In genomic region chr2:118774458-118775133, GRCh38 we compare ENCODE assay signal across 8 cellular contexts.
DNase-seq lines count a peak whose midpoint lies in the region; ATAC-seq and TF ChIP-seq lines count a peak whose summit lies in the region.

No MANE protein-coding gene starts in this region.

- H3K36me3 Mint-ChIP-seq in activated T-cell treated with anti-CD3 and anti-CD28 coated beads, Interleukin-2, amount 50 U/mL, for 24 hours (ENCODE audit: low read depth): no peaks in the 10 kb centered on the region
- H3K36me3 Mint-ChIP-seq in effector memory CD8-positive, alpha-beta T cell (ENCODE audit: insufficient read depth): no peaks in the 10 kb centered on the region

- H3K4me3 ChIP-seq in mesodermal cell (ENCODE audit: extremely low read depth, insufficient read depth, low read length, poor library complexity, severe bottlenecking) (peak overlapping the region; percentile 32), testis (peak overlapping the region; percentile 0 to 41)

- WGBS in mesodermal cell (ENCODE audit: insufficient coverage in 2 of 2), 2 experiments: 0 to 1% methylated on average over 33 to 34 of the region's 45 CpGs
- WGBS in testis, 2 donors: 0 to 1% methylated on average over 34 to 41 of the region's 45 CpGs

- TF ChIP-seq POLR2A in testis (IDR thresholded peaks at IDR 0.05): no peak

- no peak overlapping the region for H3K27ac Mint-ChIP-seq in activated T-cell treated with anti-CD3 and anti-CD28 coated beads, Interleukin-2, amount 50 U/mL, for 24 hours
- H3K27ac Mint-ChIP-seq in effector memory CD8-positive, alpha-beta T cell: no peak overlapping the region

- no peaks in the 10 kb centered on the region for H3K36me3 ChIP-seq in mesodermal cell (ENCODE audit: control insufficient read depth, insufficient read depth, low read length)
- no peaks in the 10 kb centered on the region for H3K36me3 ChIP-seq in testis (ENCODE audit: low read depth, missing control alignments)

- H3K27me3 ChIP-seq in testis: no peaks in the 10 kb centered on the region

- no peak for TF ChIP-seq CTCF in testis (IDR thresholded peaks at IDR 0.05)

- intact Hi-C loops in testis (cut with DNase I; ENCODE audit: low total_unique reads): no loop called here

- no peaks in the 10 kb centered on the region for H3K4me1 ChIP-seq in mesodermal cell (ENCODE audit: control insufficient read depth, insufficient read depth, low read length, poor library complexity, severe bottlenecking)
- no peaks in the 10 kb centered on the region for H3K4me1 ChIP-seq in testis

- peaks cover 81% of the 10 kb centered on the region for H3K27me3 Mint-ChIP-seq in activated T-cell treated with anti-CD3 and anti-CD28 coated beads, Interleukin-2, amount 50 U/mL, for 24 hours
- peaks cover 52 to 62% of the 10 kb centered on the region in 2 donors for H3K27me3 Mint-ChIP-seq in effector memory CD8-positive, alpha-beta T cell

- peak; percentile 34 for DNase-seq in activated T-cell treated with anti-CD3 and anti-CD28 coated beads, Interleukin-2, amount 50 U/mL, for 24 hours
- DNase-seq in activated T-cell treated with anti-CD3 and anti-CD28 coated beads for 4 hours (no peak), RPMI7951 (ENCODE audit: low read depth) (peak; percentile 15), testis (peak; percentile 62)
- no peak for DNase-seq in effector memory CD8-positive, alpha-beta T cell

- no peaks in the 10 kb centered on the region for H3K9me3 Mint-ChIP-seq in activated T-cell treated with anti-CD3 and anti-CD28 coated beads, Interleukin-2, amount 50 U/mL, for 24 hours
- H3K9me3 Mint-ChIP-seq in effector memory CD8-positive, alpha-beta T cell: no peaks in the 10 kb centered on the region

- H3K4me3 Mint-ChIP-seq in activated T-cell treated with anti-CD3 and anti-CD28 coated beads, Interleukin-2, amount 50 U/mL, for 24 hours: peak overlapping the region; percentile 46
- peak overlapping the region; percentile 14 to 28 for H3K4me3 Mint-ChIP-seq in effector memory CD8-positive, alpha-beta T cell

- no peak for ATAC-seq in effector memory CD8-positive, alpha-beta T cell (replicated peaks)
- ATAC-seq in HG03439 (IDR thresholded peaks at IDR 0.05; ENCODE audit: unreplicated experiment) (no peak), GM18873 (IDR thresholded peaks at IDR 0.05; ENCODE audit: low FRiP score, unreplicated experiment) (no peak)

- H3K9me3 ChIP-seq in mesodermal cell (ENCODE audit: control insufficient read depth, low read length) (no peaks in the 10 kb centered on the region), testis (no peaks in the 10 kb centered on the region)

- H3K27ac ChIP-seq in mesodermal cell (ENCODE audit: low read depth, low read length, severe bottlenecking): no peak overlapping the region
- no peak overlapping the region for H3K27ac ChIP-seq in testis

- peaks cover 14% of the 10 kb centered on the region for H3K4me1 Mint-ChIP-seq in activated T-cell treated with anti-CD3 and anti-CD28 coated beads, Interleukin-2, amount 50 U/mL, for 24 hours (ENCODE audit: low read depth)
- peaks cover 0 to 3% of the 10 kb centered on the region in 2 donors for H3K4me1 Mint-ChIP-seq in effector memory CD8-positive, alpha-beta T cell (ENCODE audit: low read depth in 2 of 2)

Comparison
In these comparisons a context has a peak if more than half of its experiments do, and no peak if none do; other contexts are left out.
1. DNase-seq: peak in activated T-cell treated with anti-CD3 and anti-CD28 coated beads, Interleukin-2, amount 50 U/mL, for 24 hours (single experiment), RPMI7951 (single experiment) and testis (single experiment); none in activated T-cell treated with anti-CD3 and anti-CD28 coated beads for 4 hours (single experiment) and effector memory CD8-positive, alpha-beta T cell (0 of 3).